ENCODE assay signal across 7 cellular contexts in the genomic region with DNA sequence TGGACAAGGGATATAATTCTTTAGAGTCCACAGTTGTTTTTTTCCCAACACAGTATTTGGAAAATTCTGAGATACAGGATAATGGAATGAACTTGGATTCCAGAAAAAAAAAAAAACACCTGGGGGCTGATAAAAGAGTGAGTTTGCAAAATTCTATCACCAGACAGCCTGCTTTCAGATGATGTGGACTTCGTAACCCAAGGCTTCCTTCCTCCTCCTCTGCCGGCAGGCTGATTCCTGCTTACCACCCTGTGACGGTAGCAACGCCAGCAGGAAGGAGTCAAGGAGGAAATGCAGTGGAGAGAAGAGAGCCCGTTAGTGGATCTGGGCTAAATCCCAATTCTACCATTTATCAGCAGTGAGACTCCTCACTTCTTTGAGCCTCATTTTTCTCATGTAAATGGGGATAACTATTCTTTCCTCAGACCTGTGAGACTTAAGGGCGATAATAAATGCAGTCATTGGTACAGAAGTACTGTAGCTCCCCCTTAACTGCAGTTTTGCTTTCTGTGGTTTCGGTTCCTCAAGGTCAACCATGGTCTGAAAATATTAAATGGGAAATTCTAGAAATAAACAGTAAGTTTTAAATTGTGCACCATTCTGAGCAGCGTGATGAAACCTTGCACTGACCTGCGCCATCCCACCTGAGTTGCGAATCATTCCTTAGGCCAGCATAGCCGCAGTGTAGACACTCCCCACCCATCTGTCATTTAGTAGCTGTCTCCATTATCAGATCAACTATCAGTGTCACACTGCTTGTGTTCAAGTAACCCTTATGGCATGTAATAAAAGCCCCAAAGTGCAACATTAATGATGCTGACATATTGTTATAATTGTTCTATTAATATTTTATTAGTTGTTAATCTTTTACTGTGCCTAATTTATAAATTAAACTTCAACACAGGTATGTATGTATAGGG.
DNase-seq lines count a peak whose midpoint lies in the region; ATAC-seq and TF ChIP-seq lines count a peak whose summit lies in the region.

No MANE protein-coding gene starts in this region.

- H3K4me3 ChIP-seq in thoracic aorta (peak overlapping the region; percentile 26), gastrocnemius medialis (no peak overlapping the region)

- H3K4me1 Mint-ChIP-seq in activated CD4-positive, alpha-beta T cell treated with anti-CD3 and anti-CD28 coated beads, Interleukin-2, amount 10 ng/mL, durations not matched to agents 7 days and 5 days = peaks cover 14% of the 10 kb centered on the region

- H3K9me3 ChIP-seq in thoracic aorta (no peaks in the 10 kb centered on the region), gastrocnemius medialis (no peaks in the 10 kb centered on the region)

- H3K27ac ChIP-seq in thoracic aorta (no peak overlapping the region), gastrocnemius medialis (no peak overlapping the region)

- ATAC-seq in GM19438 (IDR thresholded peaks at IDR 0.05; ENCODE audit: low read depth, unreplicated experiment) = peak; percentile 93
- ATAC-seq in HG03095 (IDR thresholded peaks at IDR 0.05; ENCODE audit: unreplicated experiment) = peak; percentile 76
- no peak for ATAC-seq in thoracic aorta (ENCODE audit: insufficient number of reproducible peaks, low FRiP score, low read depth)
- ATAC-seq in gastrocnemius medialis = no peak

- H3K36me3 ChIP-seq in thoracic aorta = no peaks in the 10 kb centered on the region
- no peaks in the 10 kb centered on the region for H3K36me3 ChIP-seq in gastrocnemius medialis

- H3K27ac Mint-ChIP-seq in activated CD4-positive, alpha-beta T cell treated with anti-CD3 and anti-CD28 coated beads, Interleukin-2, amount 10 ng/mL, durations not matched to agents 7 days and 5 days = no peak overlapping the region

- H3K4me3 Mint-ChIP-seq in activated CD4-positive, alpha-beta T cell treated with anti-CD3 and anti-CD28 coated beads, Interleukin-2, amount 10 ng/mL, durations not matched to agents 7 days and 5 days = no peak overlapping the region

- no peaks in the 10 kb centered on the region for H3K9me3 Mint-ChIP-seq in activated CD4-positive, alpha-beta T cell treated with anti-CD3 and anti-CD28 coated beads, Interleukin-2, amount 10 ng/mL, durations not matched to agents 7 days and 5 days

- TF ChIP-seq CTCF in thoracic aorta (IDR thresholded peaks at IDR 0.05) (no peak), gastrocnemius medialis (IDR thresholded peaks at IDR 0.05 in 4 of 5, conservative IDR thresholded peaks at IDR 0.05 in 1 of 5) (no peak)

- in situ Hi-C loops in gastrocnemius medialis (cut with MboI; ENCODE audit: low sequenced_read_pairs in 4 of 4) = loop anchor here in 1 of 4 donors (25.0 kb wide), 1 partner anchor 464 kb away; a partner anchor contains a TSS

- H3K36me3 Mint-ChIP-seq in activated CD4-positive, alpha-beta T cell treated with anti-CD3 and anti-CD28 coated beads, Interleukin-2, amount 10 ng/mL, durations not matched to agents 7 days and 5 days (ENCODE audit: low read depth) = no peaks in the 10 kb centered on the region

- CTCF ChIA-PET in activated CD4-positive, alpha-beta T cell treated with anti-CD3 and anti-CD28 coated beads, Interleukin-2, amount 10 ng/mL, durations not matched to agents 7 days and 5 days (lab: Charles Lee) = interaction anchor here (1.0 kb wide), 1 partner anchor 11 kb away, joined by 3 read pairs; no protein-coding TSS in a partner anchor

- intact Hi-C loops in gastrocnemius medialis (cut with DNase I; ENCODE audit: low total_unique reads) = no loop called here

- no peaks in the 10 kb centered on the region for H3K27me3 ChIP-seq in thoracic aorta (replicated peaks; ENCODE audit: insufficient read depth)
- H3K27me3 ChIP-seq in gastrocnemius medialis = no peaks in the 10 kb centered on the region

- TF ChIP-seq POLR2A in gastrocnemius medialis (IDR thresholded peaks at IDR 0.05) = no peak

- DNase-seq in SKM-1 (lab: John Stamatoyannopoulos, UW; ENCODE audit: unreplicated experiment) (peak; percentile 39), thoracic aorta (ENCODE audit: low spot score) (no peak), gastrocnemius medialis (no peak), EL (no peak)
- no peak for DNase-seq in activated CD4-positive, alpha-beta T cell treated with anti-CD3 and anti-CD28 coated beads, Interleukin-2, amount 10 ng/mL, durations not matched to agents 7 days and 5 days

- POLR2A ChIA-PET in activated CD4-positive, alpha-beta T cell treated with anti-CD3 and anti-CD28 coated beads, Interleukin-2, amount 10 ng/mL, durations not matched to agents 7 days and 5 days (lab: Charles Lee) = no interaction called here

- no peaks in the 10 kb centered on the region for H3K27me3 Mint-ChIP-seq in activated CD4-positive, alpha-beta T cell treated with anti-CD3 and anti-CD28 coated beads, Interleukin-2, amount 10 ng/mL, durations not matched to agents 7 days and 5 days

- H3K4me1 ChIP-seq in thoracic aorta (ENCODE audit: control insufficient read depth in 1 of 2, low read depth in 2 of 2) (peaks cover 16 to 28% of the 10 kb centered on the region in 2 donors), gastrocnemius medialis (no peaks in the 10 kb centered on the region)

Comparison
In these comparisons a context has a peak if more than half of its experiments do, and no peak if none do; other contexts are left out.
1. ATAC-seq: peak in GM19438 (single experiment) and HG03095 (single experiment); none in thoracic aorta (single experiment) and gastrocnemius medialis (0 of 2).